Comparison of ENCODE assay signal across 9 cellular contexts in the genomic region with DNA sequence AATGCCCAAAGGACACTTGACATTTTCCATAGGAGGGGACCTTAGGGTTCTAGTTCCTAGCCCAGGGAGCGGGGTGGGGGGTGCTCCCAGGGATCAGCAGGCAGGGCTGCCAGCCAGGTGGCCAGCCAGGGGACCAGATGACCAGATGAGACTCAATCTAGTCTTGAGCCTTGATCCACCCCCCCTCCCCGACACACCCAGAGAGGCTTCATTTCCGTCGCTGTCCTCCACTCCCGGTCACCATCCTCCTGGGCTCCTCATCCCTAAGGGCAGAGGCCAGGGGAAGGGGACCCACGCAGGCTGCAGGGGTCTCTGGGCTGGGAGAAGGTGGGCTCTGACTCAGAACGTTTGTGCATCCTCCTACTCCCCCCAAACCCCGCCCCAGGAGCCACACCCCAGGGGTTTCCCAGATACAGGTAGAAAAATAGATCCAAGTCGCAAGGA. TPM values are rescaled to one million over a fixed set of nuclear protein-coding genes. Genes with fewer than 3 reads are reported as not detected.
DNase-seq lines count a peak whose midpoint lies in the region; ATAC-seq and TF ChIP-seq lines count a peak whose summit lies in the region.
"Had no signal": no experiment of that assay in that cellular context is flagged by ENCODE, and none has a peak within 500 bp of the region (broad histone marks: within the 10 kb centered on the region; RNA-seq: fewer than 3 reads in every experiment).

No MANE protein-coding gene starts in this region.

- peak overlapping the region in 1 of 12 donors; percentile 71 for H3K27ac ChIP-seq in heart left ventricle
- H3K27ac ChIP-seq in upper lobe of left lung = peak overlapping the region in 1 of 4 donors; percentile 77

- H3K27me3 ChIP-seq in heart left ventricle = peaks cover 0 to 32% (median 3%) of the 10 kb centered on the region in 9 donors
- no peaks in the 10 kb centered on the region for H3K27me3 ChIP-seq in upper lobe of left lung

- no peak for TF ChIP-seq POLR2A in heart left ventricle (IDR thresholded peaks at IDR 0.05)
- no peak for TF ChIP-seq POLR2A in lower leg skin (IDR thresholded peaks at IDR 0.05)
- no peak for TF ChIP-seq POLR2A in upper lobe of left lung (IDR thresholded peaks at IDR 0.05)

- H3K4me1 ChIP-seq in heart left ventricle (peaks cover 0 to 36% (median 14%) of the 10 kb centered on the region in 12 donors), upper lobe of left lung (peaks cover 22 to 36% (median 29%) of the 10 kb centered on the region in 4 donors)

- H3K27me3 Mint-ChIP-seq in activated naive CD8-positive, alpha-beta T cell = no peaks in the 10 kb centered on the region

- no peaks in the 10 kb centered on the region for H3K9me3 ChIP-seq in heart left ventricle
- no peaks in the 10 kb centered on the region for H3K9me3 ChIP-seq in upper lobe of left lung

- no peak for ATAC-seq in heart left ventricle
- no peak for ATAC-seq in Right ventricle myocardium inferior
- ATAC-seq in upper lobe of left lung (ENCODE audit: low FRiP score in 2 of 2) = no peak
- ATAC-seq in GM21723 (IDR thresholded peaks at IDR 0.05; ENCODE audit: unreplicated experiment) = no peak

- H3K36me3 ChIP-seq in heart left ventricle (no peaks in the 10 kb centered on the region), upper lobe of left lung (no peaks in the 10 kb centered on the region)

- peaks cover 29% of the 10 kb centered on the region for H3K4me1 Mint-ChIP-seq in activated naive CD8-positive, alpha-beta T cell (ENCODE audit: low read depth)

- H3K36me3 Mint-ChIP-seq in activated naive CD8-positive, alpha-beta T cell = peaks cover 2% of the 10 kb centered on the region

- H3K27ac Mint-ChIP-seq in activated naive CD8-positive, alpha-beta T cell = no peak overlapping the region

- no peak for TF ChIP-seq EP300 in upper lobe of left lung (IDR thresholded peaks at IDR 0.05)

- WGBS in heart left ventricle, 4 donors = 49 to 69% (median 62%) methylated on average over 8 to 9 of the region's 9 CpGs
- 39 to 53% methylated on average over 6 to 9 of the region's 9 CpGs for WGBS in lower leg skin, 2 donors
- WGBS in upper lobe of left lung, 2 donors = 53 to 54% methylated on average over 3 to 9 of the region's 9 CpGs

- no peaks in the 10 kb centered on the region for H3K9me3 Mint-ChIP-seq in activated naive CD8-positive, alpha-beta T cell (ENCODE audit: low read depth)

- H3K4me3 ChIP-seq in heart left ventricle (peak overlapping the region in 11 of 12 donors; percentile 58 to 96 (median 78)), lower leg skin (ENCODE audit: low read depth, poor library complexity, severe bottlenecking) (peak overlapping the region; percentile 64), upper lobe of left lung (peak overlapping the region in 3 of 4 donors; percentile 87 to 97 (median 89))

- TF ChIP-seq CTCF in heart left ventricle (IDR thresholded peaks at IDR 0.05) (no peak), lower leg skin (IDR thresholded peaks at IDR 0.05) (no peak), upper lobe of left lung (IDR thresholded peaks at IDR 0.05) (no peak)

- intact Hi-C loops in heart left ventricle (cut with DNase I) = loop anchor here in 3 of 10 donors (5.0 kb wide), 2 partner anchors 36 to 51 kb away; partner anchors contain the start of genes BUD23 (in 2 of the 3), DNAJC30 (in 2 of the 3) and VPS37D (in 2 of the 3)
- intact Hi-C loops in Right ventricle myocardium inferior (cut with DNase I) = no loop called here
- intact Hi-C loops in lower leg skin (cut with DNase I; ENCODE audit: low total_unique reads) = no loop called here

- DNase-seq in heart left ventricle (no peak), Right ventricle myocardium inferior (ENCODE audit: missing footprints) (no peak), lower leg skin (ENCODE audit: low spot score in 2 of 2) (no peak), upper lobe of left lung (no peak), HuH-7.5 (ENCODE audit: low spot score) (no peak), DMS114 treated with DMSO at 0.1 percent for 48 hours (lab: John Stamatoyannopoulos, UW; ENCODE audit: unreplicated experiment) (no peak)
- DNase-seq: SHP77 had no signal

- H3K4me3 Mint-ChIP-seq in activated naive CD8-positive, alpha-beta T cell = peak overlapping the region; percentile 89

RNA-seq across cellular contexts. Expression of gene STX1A, which starts 1.0 kb away (rescaled TPM):
- total RNA-seq in heart left ventricle (1 to 10 TPM; 1.1 to 3.6 (median 1.6) TPM), Right ventricle myocardium inferior (1.6 TPM), lower leg skin (1 to 10 TPM; 2.9 to 9.2 (median 4.6) TPM), upper lobe of left lung (10 to 100 TPM in 2 of 6 donors, 1 to 10 TPM in 4; 4.1 to 16.9 (median 5.9) TPM)
- 1 to 10 TPM; 1.8 to 2.4 TPM for polyA plus RNA-seq in heart left ventricle

RNA-seq across cellular contexts. Expression of gene ABHD11, which starts 20.1 kb away (rescaled TPM):
- 10 to 100 TPM; 17.9 to 36.9 (median 25.0) TPM for total RNA-seq in heart left ventricle
- 10 to 100 TPM; 21.0 to 27.7 TPM for polyA plus RNA-seq in heart left ventricle
- total RNA-seq in Right ventricle myocardium inferior = 21.5 TPM
- total RNA-seq in lower leg skin = 10 to 100 TPM; 24.9 to 29.0 (median 26.3) TPM
- total RNA-seq in upper lobe of left lung = 10 to 100 TPM; 13.6 to 35.3 (median 28.2) TPM

RNA-seq across cellular contexts. Expression of gene BUD23, which starts 35.1 kb away (rescaled TPM):
- 10 to 100 TPM; 57.4 to 94.1 (median 68.6) TPM for total RNA-seq in heart left ventricle
- polyA plus RNA-seq in heart left ventricle = 100 to 1,000 TPM; 106 to 150 TPM
- total RNA-seq in Right ventricle myocardium inferior = 81.1 TPM
- total RNA-seq in lower leg skin = 10 to 100 TPM; 46.3 to 57.8 (median 53.2) TPM
- 10 to 100 TPM; 19.9 to 52.3 (median 48.8) TPM for total RNA-seq in upper lobe of left lung

RNA-seq across cellular contexts. Expression of gene DNAJC30, which starts 35.2 kb away (rescaled TPM):
- 10 to 100 TPM in 6 of 9 donors, 1 to 10 TPM in 3; 6.8 to 21.1 (median 15.6) TPM for total RNA-seq in heart left ventricle
- 10 to 100 TPM in 1 of 2 donors, 1 to 10 TPM in 1; 7.2 to 14.0 TPM for polyA plus RNA-seq in heart left ventricle
- 13.8 TPM for total RNA-seq in Right ventricle myocardium inferior
- 1 to 10 TPM; 3.4 to 6.1 (median 4.1) TPM for total RNA-seq in lower leg skin
- 10 to 100 TPM in 4 of 6 donors, 1 to 10 TPM in 2; 6.9 to 13.1 (median 10.3) TPM for total RNA-seq in upper lobe of left lung

RNA-seq across cellular contexts. Expression of gene VPS37D, which starts 50.8 kb away (rescaled TPM):
- 1 to 10 TPM; 1.9 to 2.9 (median 2.7) TPM for total RNA-seq in heart left ventricle
- 1 to 10 TPM; 1.1 to 2.2 TPM for polyA plus RNA-seq in heart left ventricle
- total RNA-seq in Right ventricle myocardium inferior = 3.0 TPM
- total RNA-seq in lower leg skin = 1 to 10 TPM; 2.4 to 6.9 (median 4.1) TPM
- total RNA-seq in upper lobe of left lung = 1 to 10 TPM; 1.0 to 4.3 (median 1.5) TPM
